ENCODE assay signal across 31 cellular contexts in genomic region chr17:49074851-49075540, GRCh38. TPM values are rescaled to one million over a fixed set of nuclear protein-coding genes. Genes with fewer than 3 reads are reported as not detected.
"Had no signal": no experiment of that assay in that cellular context is flagged by ENCODE, and none has a peak within 500 bp of the region (broad histone marks: within the 10 kb centered on the region; RNA-seq: fewer than 3 reads in every experiment).

No MANE protein-coding gene starts in this region.

- H3K36me3 Mint-ChIP-seq: activated CD4-positive, alpha-beta memory T cell treated with anti-CD3 and anti-CD28 coated beads for 36 hours; brain had no signal

- DNase-seq: activated CD4-positive, alpha-beta memory T cell treated with anti-CD3 and anti-CD28 coated beads for 36 hours; activated CD4-positive, alpha-beta T cell treated with anti-CD3 and anti-CD28 coated beads, Interleukin-2, amount 10 ng/mL, durations not matched to agents 24 days and 14 days; activated CD4-positive, CD25-positive, alpha-beta regulatory T cell treated with anti-CD3 and anti-CD28 coated beads, Interleukin-2, amount 50 U/mL, for 72 hours; activated CD8-positive, alpha-beta memory T cell treated with anti-CD3 and anti-CD28 coated beads, Interleukin-2, amount 50 U/mL, for 4 hours; activated gamma-delta T cell; activated naive CD4-positive, alpha-beta T cell treated with anti-CD3 and anti-CD28 coated beads, Interleukin-2, amount 50 U/mL, for 16 hours; activated T-cell treated with anti-CD3 and anti-CD28 coated beads, Interleukin-2, amount 50 U/mL, for 1 hour; amygdala; cerebellar nuclear complex; dorsolateral prefrontal cortex; effector memory CD4-positive, alpha-beta T cell; glutamatergic neuron; left lung; lower lobe of right lung; mesendoderm; mucosa of descending colon; posterior cingulate gyrus; right cardiac atrium; stimulated activated CD4-positive, alpha-beta T cell treated with anti-CD3 and anti-CD28 coated beads, Interleukin-2, amount 100 ng/mL, for 48 hours; substantia nigra; T-helper 2 cell; upper lobe of left lung had no signal

- FAIRE-seq: frontal cortex, islet of Langerhans had no signal

- H3K4me1 Mint-ChIP-seq: activated CD4-positive, alpha-beta T cell treated with anti-CD3 and anti-CD28 coated beads, Interleukin-2, amount 10 ng/mL, durations not matched to agents 24 days and 14 days; brain; nephron had no signal

- H3K4me3 Mint-ChIP-seq: activated CD4-positive, alpha-beta memory T cell treated with anti-CD3 and anti-CD28 coated beads for 36 hours; activated CD4-positive, alpha-beta T cell treated with anti-CD3 and anti-CD28 coated beads, Interleukin-2, amount 10 ng/mL, durations not matched to agents 24 days and 14 days; brain; nephron; stimulated activated naive CD8-positive, alpha-beta T cell treated with anti-CD3 and anti-CD28 coated beads, Interleukin-15, Interleukin-2, amounts not matched to agents 100 ng/mL and 50 ng/mL, for 24 hours had no signal

- H3K4me3 ChIP-seq: cardiac muscle cell, coronary artery, dorsolateral prefrontal cortex, left lung, lower lobe of right lung, mucosa of descending colon, upper lobe of left lung, vagina had no signal

- H3K36me3 ChIP-seq: cardiac muscle cell, left lung, lower lobe of right lung, upper lobe of left lung, vagina had no signal

- H3K9me3 ChIP-seq: left lung, lower lobe of right lung, mucosa of descending colon, upper lobe of left lung, vagina had no signal

- H3K27me3 ChIP-seq: cardiac muscle cell, upper lobe of left lung, vagina had no signal

- ATAC-seq: left lung, lower lobe of right lung, mucosa of descending colon, right cardiac atrium had no signal

- H3K27ac Mint-ChIP-seq: activated CD4-positive, alpha-beta memory T cell treated with anti-CD3 and anti-CD28 coated beads for 36 hours; activated CD4-positive, alpha-beta T cell treated with anti-CD3 and anti-CD28 coated beads, Interleukin-2, amount 10 ng/mL, durations not matched to agents 24 days and 14 days; brain; nephron; stimulated activated naive CD8-positive, alpha-beta T cell treated with anti-CD3 and anti-CD28 coated beads, Interleukin-15, Interleukin-2, amounts not matched to agents 100 ng/mL and 50 ng/mL, for 24 hours had no signal

- H3K4me1 ChIP-seq: left lung, lower lobe of right lung, upper lobe of left lung, vagina had no signal

- H3K9me3 Mint-ChIP-seq: activated CD4-positive, alpha-beta memory T cell treated with anti-CD3 and anti-CD28 coated beads for 36 hours; activated CD4-positive, alpha-beta T cell treated with anti-CD3 and anti-CD28 coated beads, Interleukin-2, amount 10 ng/mL, durations not matched to agents 24 days and 14 days; stimulated activated naive CD8-positive, alpha-beta T cell treated with anti-CD3 and anti-CD28 coated beads, Interleukin-15, Interleukin-2, amounts not matched to agents 100 ng/mL and 50 ng/mL, for 24 hours had no signal

- H3K27ac ChIP-seq: cardiac muscle cell, coronary artery, dorsolateral prefrontal cortex, left lung, lower lobe of right lung, upper lobe of left lung, vagina had no signal

RNA-seq across cellular contexts. Expression of gene B4GALNT2, which starts 57.6 kb away (rescaled TPM):
- total RNA-seq: activated CD4-positive, alpha-beta memory T cell treated with anti-CD3 and anti-CD28 coated beads for 36 hours; activated CD8-positive, alpha-beta memory T cell treated with anti-CD3 and anti-CD28 coated beads for 36 hours; cardiac muscle cell; frontal cortex; vagina had no signal
- polyA plus RNA-seq: cardiac muscle cell, right cardiac atrium had no signal
